ENCODE assay signal across 16 cellular contexts in the genomic region with DNA sequence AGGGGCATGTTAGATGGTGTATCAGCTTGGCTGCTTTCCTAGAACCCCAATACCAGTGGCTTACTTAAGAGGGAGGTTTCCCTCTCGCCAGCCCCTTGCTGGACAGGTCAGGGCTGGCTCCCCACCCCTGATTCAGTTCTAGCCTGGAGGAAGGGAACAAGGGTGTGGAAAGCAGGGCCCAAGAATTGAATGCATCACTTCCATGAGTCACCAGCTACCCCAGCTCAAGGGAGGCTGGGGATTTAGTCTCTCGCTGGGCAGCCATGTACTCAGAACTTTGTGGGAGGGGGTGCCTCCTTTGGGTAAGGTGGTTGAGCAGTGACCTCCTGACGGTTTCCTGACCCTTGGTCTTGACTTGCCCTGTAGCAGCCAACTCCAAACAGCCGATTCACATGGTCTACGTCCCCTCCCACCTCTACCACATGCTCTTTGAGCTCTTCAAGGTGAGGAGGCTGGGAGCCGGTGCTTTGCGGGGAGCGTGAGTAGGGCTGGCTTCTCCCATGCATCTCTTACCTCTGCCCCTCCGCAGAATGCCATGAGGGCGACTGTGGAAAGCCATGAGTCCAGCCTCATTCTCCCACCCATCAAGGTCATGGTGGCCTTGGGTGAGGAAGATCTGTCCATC. TPM values are rescaled to one million over a fixed set of nuclear protein-coding genes. Genes with fewer than 3 reads are reported as not detected.
DNase-seq lines count a peak whose midpoint lies in the region; ATAC-seq, FAIRE-seq and TF ChIP-seq lines count a peak whose summit lies in the region.
"Had no signal": no experiment of that assay in that cellular context is flagged by ENCODE, and none has a peak within 500 bp of the region (broad histone marks: within the 10 kb centered on the region; RNA-seq: fewer than 3 reads in every experiment).

No MANE protein-coding gene starts in this region.

- H3K27ac Mint-ChIP-seq in HFFc6: peak overlapping the region; percentile 53

- WGBS in K562 (ENCODE audit: insufficient coverage, low coverage, missing lambda C conversion rate): 24% methylated on average over 10 of the region's 10 CpGs

- H3K27me3 Mint-ChIP-seq in HFFc6 (ENCODE audit: insufficient read depth): peaks cover 1% of the 10 kb centered on the region; the same call in 1 of the 2 replicates

- TF ChIP-seq RAD21 in K562 (CRISPR knock-in tag; conservative IDR thresholded peaks at IDR 0.05 in 1 of 2, IDR thresholded peaks at IDR 0.05 in 1 of 2): no peak

- ATAC-seq in K562: no peak; the same call in 2 of the 3 replicates
- ATAC-seq: gastroesophageal sphincter, pancreas had no signal

- no TSS peak for BruUV-seq in K562 (replicated peaks; lab: Mats Ljungman, UMichigan)

- TF ChIP-seq CTCF in AG04450 (IDR thresholded peaks at IDR 0.05; ENCODE audit: low read depth, low read length): no peak
- TF ChIP-seq CTCF in HFFc6 (IDR thresholded peaks at IDR 0.05): no peak
- no peak for TF ChIP-seq CTCF in K562 (IDR thresholded peaks at IDR 0.05 in 2 of 3, conservative IDR thresholded peaks at IDR 0.05 in 1 of 3; ENCODE audit: insufficient read depth in 2 of 3, low read depth in 1 of 3, low read length in 3 of 3)
- TF ChIP-seq CTCF in right atrium auricular region (IDR thresholded peaks at IDR 0.05): no peak

- H3K4me3 Mint-ChIP-seq in HFFc6: no peak overlapping the region

- no peaks in the 10 kb centered on the region for H3K36me3 Mint-ChIP-seq in HFFc6 (ENCODE audit: low read depth)

- H3K4me2 ChIP-seq in K562 (ENCODE audit: insufficient read depth, low read length): no peak overlapping the region

- H4K20me1 ChIP-seq in K562 (replicated peaks; ENCODE audit: control insufficient read depth, insufficient read depth, low read length): no peaks in the 10 kb centered on the region; the same call in 1 of the 2 replicates

- no peak for TF ChIP-seq EP300 in K562 (IDR thresholded peaks at IDR 0.05; ENCODE audit: low read length)

- POLR2A ChIA-PET in AG04450 (lab: Yijun Ruan, JAX) (interaction anchor here (0.9 to 1.0 kb wide), 2 partner anchors 9 to 26 kb away, joined by 3 to 4 read pairs; no protein-coding TSS in a partner anchor), K562 (lab: Yijun Ruan, JAX) (interaction anchor here (0.9 kb wide), 1 partner anchor 9 kb away, joined by 3 read pairs; no protein-coding TSS in a partner anchor)

- H3K9me3 Mint-ChIP-seq in HFFc6: no peaks in the 10 kb centered on the region

- H3K27me3 ChIP-seq in AG04450 (ENCODE audit: control insufficient read depth, insufficient read depth, low read length) (no peaks in the 10 kb centered on the region), K562 (ENCODE audit: control insufficient read depth in 2 of 2, insufficient read depth in 2 of 2, low read length in 2 of 2) (peaks cover 0 to 34% of the 10 kb centered on the region in 2 experiments; a peak in 2 of 5 replicates), right atrium auricular region (no peaks in the 10 kb centered on the region)
- H3K27me3 ChIP-seq: ascending aorta, BE2C, gastroesophageal sphincter, pancreas, SJCRH30 had no signal

- in situ Hi-C loops in K562 (cut with MboI): no loop called here

- no peak overlapping the region for H3K9ac ChIP-seq in K562 (ENCODE audit: insufficient read depth in 1 of 2, low read depth in 2 of 2, low read length in 2 of 2)

- H3K79me2 ChIP-seq in K562 (ENCODE audit: control insufficient read depth, insufficient read depth, low read length): no peaks in the 10 kb centered on the region

- no peak for TF ChIP-seq POLR2A in K562 (conservative IDR thresholded peaks at IDR 0.05)

- H2AFZ ChIP-seq in K562 (ENCODE audit: low read depth, low read length): no peak overlapping the region

- H3K4me3 ChIP-seq in AG04450 (ENCODE audit: low read depth, low read length) (no peak overlapping the region), K562 (no peak overlapping the region), right atrium auricular region (no peak overlapping the region)
- H3K4me3 ChIP-seq: ascending aorta, gastroesophageal sphincter, pancreas, SJCRH30 had no signal

- H3K4me1 Mint-ChIP-seq in HFFc6 (ENCODE audit: low read depth): peaks cover 24% of the 10 kb centered on the region

- no peaks in the 10 kb centered on the region for H3K36me3 ChIP-seq in K562 (ENCODE audit: control insufficient read depth, insufficient read depth, low read length)
- H3K36me3 ChIP-seq in right atrium auricular region: peaks cover 62% of the 10 kb centered on the region
- H3K36me3 ChIP-seq: BE2C, SJCRH30 had no signal

- DNase-seq in AG04450 (ENCODE audit: low read depth, low spot score) (no peak), HFFc6 (peak; percentile 55), K562 (ENCODE audit: extremely low read depth in 1 of 4, low spot score in 3 of 4) (no peak), right atrium auricular region (ENCODE audit: low spot score) (no peak), SW 1271 (lab: John Stamatoyannopoulos, UW) (no peak), NCI-H524 treated with DMSO at 0.1 percent for 48 hours (lab: John Stamatoyannopoulos, UW) (no peak), ecto neural progenitor cell (ENCODE audit: low spot score) (no peak), NCI-H2171 (lab: John Stamatoyannopoulos, UW) (no peak)
- DNase-seq: activated CD4-positive, alpha-beta T cell treated with anti-CD3 and anti-CD28 coated beads, Interleukin-2, amount 50 U/mL, for 4 hours; BE2C; NCI-H2081 treated with DMSO at 0.1 percent for 48 hours; SJCRH30; stimulated activated CD4-positive, alpha-beta T cell treated with anti-CD3 and anti-CD28 coated beads, Interleukin-15, amount 100 ng/mL, for 24 hours had no signal

- intact Hi-C loops in K562 (cut with micrococcal nuclease): no loop called here

- H3K9me3 ChIP-seq in AG04450 (ENCODE audit: control insufficient read depth, insufficient read depth, low read length) (no peaks in the 10 kb centered on the region; the same call in 1 of the 2 replicates), K562 (replicated peaks; ENCODE audit: control insufficient read depth, insufficient read depth, low read depth, low read length) (no peaks in the 10 kb centered on the region), right atrium auricular region (no peaks in the 10 kb centered on the region)
- H3K9me3 ChIP-seq: ascending aorta, BE2C, gastroesophageal sphincter, pancreas, SJCRH30 had no signal

- H3K9me1 ChIP-seq in K562 (ENCODE audit: control insufficient read depth, insufficient read depth, low read length): no peaks in the 10 kb centered on the region

- H3K27ac ChIP-seq in AG04450 (ENCODE audit: low read depth, low read length) (peak overlapping the region; percentile 21), K562 (ENCODE audit: extremely low read depth, low read depth, low read length) (no peak overlapping the region), right atrium auricular region (peak overlapping the region; percentile 94 to 100)
- H3K27ac ChIP-seq: pancreas, SJCRH30 had no signal

- peaks cover 8 to 40% of the 10 kb centered on the region in 2 experiments for H3K4me1 ChIP-seq in K562 (replicated peaks in 1 of 2; ENCODE audit: control insufficient read depth in 2 of 2, insufficient read depth in 2 of 2, low read length in 2 of 2)
- peaks cover 0 to 40% of the 10 kb centered on the region in 2 donors for H3K4me1 ChIP-seq in right atrium auricular region
- H3K4me1 ChIP-seq: SJCRH30 had no signal

- FAIRE-seq in K562 (lab: Jason Lieb, UNC): peak; percentile 62
- FAIRE-seq: pancreas had no signal

- CTCF ChIA-PET in AG04450 (lab: Charles Lee) (interaction anchor here (0.6 to 2.1 kb wide), 4 partner anchors 10 to 190 kb away, joined by 3 to 18 read pairs (median 4); no protein-coding TSS in a partner anchor), K562 (lab: Yijun Ruan, JAX; ENCODE audit: low intra/inter-chr PET ratio) (no interaction called here)

RNA-seq across cellular contexts. Expression of a gene that starts 12.8 kb away (rescaled TPM):
- polyA plus RNA-seq in AG04450 (2011; rRNA removed) (62.4 and 81.7 TPM in 2 replicates), K562 (2011; rRNA removed) (1.8 and 5.3 TPM in 2 replicates), K562 (2014; fragmentation: Illumina TruSeq; extraction: Trizol) (2.0 and 2.7 TPM in 2 replicates), K562 (2014; fragmentation: Nextera tagmentation; extraction: Ambion mirVana) (under 1 TPM; 0.03 to 0.08 TPM), K562 (2014; rRNA removed) (1.5 and 2.6 TPM in 2 replicates)
- 87.6 and 106 TPM in 2 replicates for polyA minus RNA-seq in AG04450 (2011; rRNA and poly(A)+ RNA removed)
- 10 to 100 TPM; 26.6 to 35.6 (median 29.6) TPM for total RNA-seq in HFFc6 (2021; fragmentation: NEBNext Ultra II Directional; extraction: Animal tissue kit (Norgen Biotek cat#: 25700))
- 1.4 and 4.1 TPM in 2 replicates for total RNA-seq in K562 (2011; cell fraction: chromatin; rRNA removed; ENCODE audit: low replicate concordance)
- total RNA-seq in K562 (2011; cell fraction: nucleolus; rRNA removed): 1.1 and 3.0 TPM in 2 replicates
- 0.37 and 0.53 TPM in 2 replicates for total RNA-seq in K562 (2011; cell fraction: nucleoplasm; rRNA removed)
- total RNA-seq in K562 (2014; rRNA removed) (1.00 and 1.5 TPM in 2 replicates), K562 (2014; rRNA removed; fragmentation: Illumina TruSeq; extraction: Trizol) (0.38 and 0.87 TPM in 2 replicates), K562 (2015; rRNA removed; fragmentation: Illumina TruSeq; extraction: Trizol) (1.2 and 1.4 TPM in 2 replicates), K562 (2021) (1.9 and 2.5 TPM in 2 replicates), right atrium auricular region (100 to 1,000 TPM; 186 to 214 TPM)
- polyA plus RNA-seq in K562 (2011; cell fraction: cytosol; rRNA removed): 3.7 and 10.5 TPM in 2 replicates
- 4.9 and 5.8 TPM in 2 replicates for polyA plus RNA-seq in K562 (2011; cell fraction: nucleus; rRNA removed)
- polyA plus RNA-seq in K562 (2012): 2.6 and 5.2 TPM in 2 replicates
- 3.0 and 4.2 TPM in 2 replicates for polyA minus RNA-seq in K562 (2011; rRNA and poly(A)+ RNA removed)
- polyA minus RNA-seq in K562 (2011; cell fraction: cytosol; rRNA and poly(A)+ RNA removed): 3.3 and 9.3 TPM in 2 replicates
- polyA minus RNA-seq in K562 (2011; cell fraction: nucleus; rRNA and poly(A)+ RNA removed): 1.6 and 1.8 TPM in 2 replicates

RNA-seq across cellular contexts. Expression of a gene that starts 22.1 kb away (rescaled TPM):
- polyA plus RNA-seq in AG04450 (2011; rRNA removed) (3.5 and 5.3 TPM in 2 replicates), K562 (2011; rRNA removed) (0.14 TPM in 1 of 2 replicates, not detected in the other), K562 (2014; fragmentation: Illumina TruSeq; extraction: Trizol) (0.04 TPM in 1 of 2 replicates, not detected in the other), K562 (2014; fragmentation: Nextera tagmentation; extraction: Ambion mirVana) (not detected), K562 (2014; rRNA removed) (0.11 TPM in 1 of 2 replicates, not detected in the other)
- polyA minus RNA-seq in AG04450 (2011; rRNA and poly(A)+ RNA removed): 3.8 and 6.4 TPM in 2 replicates
- 10 to 100 TPM in 4 of 6 experiments, 1 to 10 TPM in 2; 4.3 to 14.1 (median 11.4) TPM for total RNA-seq in HFFc6 (2021; fragmentation: NEBNext Ultra II Directional; extraction: Animal tissue kit (Norgen Biotek cat#: 25700))
- 0.18 and 1.0 TPM in 2 replicates for total RNA-seq in K562 (2011; cell fraction: chromatin; rRNA removed; ENCODE audit: low replicate concordance)
- total RNA-seq in K562 (2011; cell fraction: nucleolus; rRNA removed): 0.50 TPM in 1 of 2 replicates, not detected in the other
- not detected in 2 replicates for total RNA-seq in K562 (2011; cell fraction: nucleoplasm; rRNA removed)
- total RNA-seq in K562 (2014; rRNA removed) (not detected in 2 replicates), K562 (2014; rRNA removed; fragmentation: Illumina TruSeq; extraction: Trizol) (not detected in 2 replicates), K562 (2015; rRNA removed; fragmentation: Illumina TruSeq; extraction: Trizol) (not detected in 2 replicates), K562 (2021) (0.07 TPM in 1 of 2 replicates, not detected in the other), right atrium auricular region (1 to 10 TPM in 1 of 2 donors, under 1 TPM in 1; 0.78 to 1.1 TPM)
- polyA plus RNA-seq in K562 (2011; cell fraction: cytosol; rRNA removed): 0.01 and 0.10 TPM in 2 replicates
- 0.15 and 0.24 TPM in 2 replicates for polyA plus RNA-seq in K562 (2011; cell fraction: nucleus; rRNA removed)
- 0.07 and 0.22 TPM in 2 replicates for polyA plus RNA-seq in K562 (2012)
- 0.15 TPM in 1 of 2 replicates, not detected in the other for polyA minus RNA-seq in K562 (2011; rRNA and poly(A)+ RNA removed)
- not detected in 2 replicates for polyA minus RNA-seq in K562 (2011; cell fraction: cytosol; rRNA and poly(A)+ RNA removed)
- polyA minus RNA-seq in K562 (2011; cell fraction: nucleus; rRNA and poly(A)+ RNA removed): not detected in 2 replicates

RNA-seq across cellular contexts. Expression of a gene that starts 42.6 kb away (rescaled TPM):
- polyA plus RNA-seq in AG04450 (2011; rRNA removed) (17.6 and 18.2 TPM in 2 replicates), K562 (2011; rRNA removed) (11.6 and 12.7 TPM in 2 replicates), K562 (2014; fragmentation: Illumina TruSeq; extraction: Trizol) (24.7 and 25.5 TPM in 2 replicates), K562 (2014; fragmentation: Nextera tagmentation; extraction: Ambion mirVana) (under 1 TPM; 0.10 to 0.13 TPM), K562 (2014; rRNA removed) (34.2 and 35.7 TPM in 2 replicates)
- 35.7 and 42.5 TPM in 2 replicates for polyA minus RNA-seq in AG04450 (2011; rRNA and poly(A)+ RNA removed)
- total RNA-seq in HFFc6 (2021; fragmentation: NEBNext Ultra II Directional; extraction: Animal tissue kit (Norgen Biotek cat#: 25700)): 10 to 100 TPM; 66.4 to 78.5 (median 68.7) TPM
- 29.7 and 49.5 TPM in 2 replicates for total RNA-seq in K562 (2011; cell fraction: chromatin; rRNA removed; ENCODE audit: low replicate concordance)
- 27.6 and 29.7 TPM in 2 replicates for total RNA-seq in K562 (2011; cell fraction: nucleolus; rRNA removed)
- total RNA-seq in K562 (2011; cell fraction: nucleoplasm; rRNA removed): 29.0 and 30.6 TPM in 2 replicates
- total RNA-seq in K562 (2014; rRNA removed) (45.5 and 52.9 TPM in 2 replicates), K562 (2014; rRNA removed; fragmentation: Illumina TruSeq; extraction: Trizol) (9.9 and 14.5 TPM in 2 replicates), K562 (2015; rRNA removed; fragmentation: Illumina TruSeq; extraction: Trizol) (28.6 and 29.0 TPM in 2 replicates), K562 (2021) (56.6 and 63.5 TPM in 2 replicates), right atrium auricular region (10 to 100 TPM; 16.9 to 24.2 TPM)
- 11.9 and 15.6 TPM in 2 replicates for polyA plus RNA-seq in K562 (2011; cell fraction: cytosol; rRNA removed)
- polyA plus RNA-seq in K562 (2011; cell fraction: nucleus; rRNA removed): 50.9 and 52.5 TPM in 2 replicates
- polyA plus RNA-seq in K562 (2012): 27.4 and 32.9 TPM in 2 replicates
- polyA minus RNA-seq in K562 (2011; rRNA and poly(A)+ RNA removed): 18.9 and 21.8 TPM in 2 replicates
- polyA minus RNA-seq in K562 (2011; cell fraction: cytosol; rRNA and poly(A)+ RNA removed): 17.7 and 18.7 TPM in 2 replicates
- polyA minus RNA-seq in K562 (2011; cell fraction: nucleus; rRNA and poly(A)+ RNA removed): 12.4 and 25.9 TPM in 2 replicates

RNA-seq across cellular contexts. Expression of a gene that starts 52.0 kb away (rescaled TPM):
- polyA plus RNA-seq in AG04450 (2011; rRNA removed): 39.9 and 62.4 TPM in 2 replicates
- polyA minus RNA-seq in AG04450 (2011; rRNA and poly(A)+ RNA removed): 101 and 116 TPM in 2 replicates
- 100 to 1,000 TPM; 272 to 319 (median 288) TPM for total RNA-seq in HFFc6 (2021; fragmentation: NEBNext Ultra II Directional; extraction: Animal tissue kit (Norgen Biotek cat#: 25700))
- 0.19 and 1.1 TPM in 2 replicates for total RNA-seq in K562 (2011; cell fraction: chromatin; rRNA removed; ENCODE audit: low replicate concordance)
- 1.1 and 4.2 TPM in 2 replicates for total RNA-seq in K562 (2011; cell fraction: nucleolus; rRNA removed)
- 0.51 and 1.1 TPM in 2 replicates for total RNA-seq in K562 (2011; cell fraction: nucleoplasm; rRNA removed)
- total RNA-seq in K562 (2014; rRNA removed): 0.05 and 0.20 TPM in 2 replicates
- 0.10 and 0.33 TPM in 2 replicates for total RNA-seq in K562 (2014; rRNA removed; fragmentation: Illumina TruSeq; extraction: Trizol)
- total RNA-seq in K562 (2015; rRNA removed; fragmentation: Illumina TruSeq; extraction: Trizol): 0.11 and 0.14 TPM in 2 replicates
- 0.75 and 1.3 TPM in 2 replicates for total RNA-seq in K562 (2021)
- polyA plus RNA-seq in K562 (2011; rRNA removed): 0.15 and 0.16 TPM in 2 replicates
- polyA plus RNA-seq in K562 (2011; cell fraction: cytosol; rRNA removed): 0.13 and 0.30 TPM in 2 replicates
- 0.86 and 1.1 TPM in 2 replicates for polyA plus RNA-seq in K562 (2011; cell fraction: nucleus; rRNA removed)
- polyA plus RNA-seq in K562 (2012): 0.35 and 1.4 TPM in 2 replicates
- polyA plus RNA-seq in K562 (2014; fragmentation: Illumina TruSeq; extraction: Trizol): 0.13 and 0.24 TPM in 2 replicates
- not detected for polyA plus RNA-seq in K562 (2014; fragmentation: Nextera tagmentation; extraction: Ambion mirVana)
- 0.03 TPM in 2 replicates for polyA plus RNA-seq in K562 (2014; rRNA removed)
- polyA minus RNA-seq in K562 (2011; rRNA and poly(A)+ RNA removed): 1.1 TPM in 1 of 2 replicates, not detected in the other
- polyA minus RNA-seq in K562 (2011; cell fraction: cytosol; rRNA and poly(A)+ RNA removed): 0.19 and 2.6 TPM in 2 replicates
- polyA minus RNA-seq in K562 (2011; cell fraction: nucleus; rRNA and poly(A)+ RNA removed): 0.56 and 0.67 TPM in 2 replicates
- total RNA-seq in right atrium auricular region: 10 to 100 TPM; 29.5 to 61.8 TPM

RNA-seq across cellular contexts. Expression of a gene that starts 57.9 kb away (rescaled TPM):
- 0.16 and 0.21 TPM in 2 replicates for polyA plus RNA-seq in AG04450 (2011; rRNA removed)
- not detected in 2 replicates for polyA minus RNA-seq in AG04450 (2011; rRNA and poly(A)+ RNA removed)
- total RNA-seq in HFFc6 (2021; fragmentation: NEBNext Ultra II Directional; extraction: Animal tissue kit (Norgen Biotek cat#: 25700)): under 1 TPM; 0.28 to 0.91 (median 0.76) TPM
- not detected in 2 replicates for total RNA-seq in K562 (2011; cell fraction: chromatin; rRNA removed; ENCODE audit: low replicate concordance)
- total RNA-seq in K562 (2011; cell fraction: nucleolus; rRNA removed): not detected in 2 replicates
- not detected in 2 replicates for total RNA-seq in K562 (2011; cell fraction: nucleoplasm; rRNA removed)
- total RNA-seq in K562 (2014; rRNA removed): not detected in 2 replicates
- total RNA-seq in K562 (2014; rRNA removed; fragmentation: Illumina TruSeq; extraction: Trizol): not detected in 2 replicates
- total RNA-seq in K562 (2015; rRNA removed; fragmentation: Illumina TruSeq; extraction: Trizol): not detected in 2 replicates
- not detected in 2 replicates for total RNA-seq in K562 (2021)
- not detected in 2 replicates for polyA plus RNA-seq in K562 (2011; rRNA removed)
- not detected in 2 replicates for polyA plus RNA-seq in K562 (2011; cell fraction: cytosol; rRNA removed)
- not detected in 2 replicates for polyA plus RNA-seq in K562 (2011; cell fraction: nucleus; rRNA removed)
- polyA plus RNA-seq in K562 (2012): not detected in 2 replicates
- not detected in 2 replicates for polyA plus RNA-seq in K562 (2014; fragmentation: Illumina TruSeq; extraction: Trizol)
- not detected for polyA plus RNA-seq in K562 (2014; fragmentation: Nextera tagmentation; extraction: Ambion mirVana)
- not detected in 2 replicates for polyA plus RNA-seq in K562 (2014; rRNA removed)
- not detected in 2 replicates for polyA minus RNA-seq in K562 (2011; rRNA and poly(A)+ RNA removed)
- not detected in 2 replicates for polyA minus RNA-seq in K562 (2011; cell fraction: cytosol; rRNA and poly(A)+ RNA removed)
- polyA minus RNA-seq in K562 (2011; cell fraction: nucleus; rRNA and poly(A)+ RNA removed): not detected in 2 replicates
- 100 to 1,000 TPM; 120 to 207 TPM for total RNA-seq in right atrium auricular region

Comparison
In these comparisons a context has a peak if more than half of its experiments do, and no peak if none do; other contexts are left out.
1. RNA of a gene that starts 12.8 kb away (total RNA-seq): 186 to 214 TPM in right atrium auricular region and 26.6 to 35.6 TPM in HFFc6; 0.37 to 4.1 TPM in K562; every median in the first group is over 4 times any median in the second.